In genomic region chr20:34579936-34580587, GRCh38 we compare ENCODE assay signal across 8 cellular contexts. TPM values are rescaled to one million over a fixed set of nuclear protein-coding genes. Genes with fewer than 3 reads are reported as not detected.
DNase-seq lines count a peak whose midpoint lies in the region; ATAC-seq and TF ChIP-seq lines count a peak whose summit lies in the region.

No MANE protein-coding gene starts in this region.

- no peaks in the 10 kb centered on the region for H3K9me3 Mint-ChIP-seq in activated CD4-positive, alpha-beta memory T cell treated with anti-CD3 and anti-CD28 coated beads, Interleukin-2, amount 10 ng/mL, durations not matched to agents 7 days and 5 days
- H3K9me3 Mint-ChIP-seq in neural crest cell, result no peaks in the 10 kb centered on the region

- peak overlapping the region; percentile 85 for H3K27ac Mint-ChIP-seq in activated CD4-positive, alpha-beta memory T cell treated with anti-CD3 and anti-CD28 coated beads, Interleukin-2, amount 10 ng/mL, durations not matched to agents 7 days and 5 days
- peak overlapping the region; percentile 72 for H3K27ac Mint-ChIP-seq in neural crest cell (ENCODE audit: unreplicated experiment)

- peaks cover 8% of the 10 kb centered on the region for H3K36me3 Mint-ChIP-seq in activated CD4-positive, alpha-beta memory T cell treated with anti-CD3 and anti-CD28 coated beads, Interleukin-2, amount 10 ng/mL, durations not matched to agents 7 days and 5 days (ENCODE audit: low read depth)
- no peaks in the 10 kb centered on the region for H3K36me3 Mint-ChIP-seq in neural crest cell (ENCODE audit: low read depth)

- no peak for TF ChIP-seq CTCF in neural crest cell (conservative IDR thresholded peaks at IDR 0.05)

- POLR2A ChIA-PET in activated CD4-positive, alpha-beta memory T cell treated with anti-CD3 and anti-CD28 coated beads, Interleukin-2, amount 10 ng/mL, durations not matched to agents 7 days and 5 days (lab: Charles Lee), result interaction anchor here (1.7 to 2.5 kb wide), 2 partner anchors 21 to 63 kb away, joined by 7 to 9 read pairs; partner anchors contain the start of genes DYNLRB1 and MAP1LC3A

- peaks cover 35% of the 10 kb centered on the region for H3K4me1 Mint-ChIP-seq in activated CD4-positive, alpha-beta memory T cell treated with anti-CD3 and anti-CD28 coated beads, Interleukin-2, amount 10 ng/mL, durations not matched to agents 7 days and 5 days
- H3K4me1 Mint-ChIP-seq in neural crest cell, result peaks cover 12% of the 10 kb centered on the region

- H3K4me3 Mint-ChIP-seq in activated CD4-positive, alpha-beta memory T cell treated with anti-CD3 and anti-CD28 coated beads, Interleukin-2, amount 10 ng/mL, durations not matched to agents 7 days and 5 days, result no peak overlapping the region
- no peak overlapping the region for H3K4me3 Mint-ChIP-seq in neural crest cell

- peak; percentile 50 for DNase-seq in activated CD4-positive, alpha-beta memory T cell treated with anti-CD3 and anti-CD28 coated beads, Interleukin-2, amount 10 ng/mL, durations not matched to agents 7 days and 5 days
- DNase-seq in neural crest cell (ENCODE audit: low read depth, low spot score) (no peak), NCI-H526 treated with DMSO at 0.1 percent for 48 hours (lab: John Stamatoyannopoulos, UW) (no peak), OCI-M2 (lab: John Stamatoyannopoulos, UW; ENCODE audit: unreplicated experiment) (no peak), NCI-H2107 (lab: John Stamatoyannopoulos, UW) (no peak)

- CTCF ChIA-PET in activated CD4-positive, alpha-beta memory T cell treated with anti-CD3 and anti-CD28 coated beads, Interleukin-2, amount 10 ng/mL, durations not matched to agents 7 days and 5 days (lab: Charles Lee), result interaction anchor here (1.3 to 1.8 kb wide), 2 partner anchors 189 to 190 kb away, joined by 4 to 9 read pairs; no protein-coding TSS in a partner anchor

- ATAC-seq in GM18867 (IDR thresholded peaks at IDR 0.05; ENCODE audit: unreplicated experiment) (peak; percentile 59), HG03135 (IDR thresholded peaks at IDR 0.05; ENCODE audit: unreplicated experiment) (peak; percentile 72), HG02588 (IDR thresholded peaks at IDR 0.05; ENCODE audit: unreplicated experiment) (no peak)

- no peaks in the 10 kb centered on the region for H3K27me3 Mint-ChIP-seq in activated CD4-positive, alpha-beta memory T cell treated with anti-CD3 and anti-CD28 coated beads, Interleukin-2, amount 10 ng/mL, durations not matched to agents 7 days and 5 days
- H3K27me3 Mint-ChIP-seq in neural crest cell (ENCODE audit: low read depth), result no peaks in the 10 kb centered on the region

RNA-seq across cellular contexts. Expression of gene MAP1LC3A, which starts 21.5 kb away (rescaled TPM):
- 10 to 100 TPM in 1 of 2 experiments, 1 to 10 TPM in 1; 8.9 to 10.5 TPM for total RNA-seq in activated CD4-positive, alpha-beta memory T cell treated with anti-CD3 and anti-CD28 coated beads, Interleukin-2, amount 10 ng/mL, durations not matched to agents 7 days and 5 days
- 17.5 and 17.8 TPM in 2 replicates for total RNA-seq in neural crest cell
